1 cellular context compared by ENCODE assay signal in the genomic region with DNA sequence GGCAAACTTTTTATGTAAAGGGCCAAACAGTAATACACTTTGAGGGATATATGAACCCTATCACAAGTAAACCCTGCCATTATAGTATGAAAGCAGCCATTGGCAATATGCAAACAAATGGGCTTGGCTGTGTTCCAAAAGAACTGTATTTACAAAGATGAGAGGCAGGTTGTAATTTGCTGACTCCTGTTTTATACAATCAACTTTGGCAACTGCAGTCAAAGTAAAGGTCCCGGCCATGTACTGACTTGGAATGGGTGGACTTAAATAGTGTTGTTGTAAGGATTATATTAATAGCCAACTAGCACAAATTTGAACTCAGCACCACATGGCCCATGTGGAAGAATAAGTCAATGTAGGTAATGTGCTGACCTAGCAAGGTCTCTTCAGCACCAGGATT.
A peak's percentile ranks its signal among the peaks of the same experiment; 100 is the strongest.
TF ChIP-seq lines count a peak whose summit lies in the region.

No MANE protein-coding gene starts in this region.

TF ChIP-seq in K562, 482 proteins besides CTCF, POLR2A, EP300 and RAD21 (continued from another document):
- no peak for TF ChIP-seq ZNF280B (CRISPR knock-in tag; IDR thresholded peaks at IDR 0.05)
- TF ChIP-seq SPI1 (IDR thresholded peaks at IDR 0.05; ENCODE audit: borderline replicate concordance, low read depth, low read length), result no peak
- TF ChIP-seq CTBP1 (IDR thresholded peaks at IDR 0.05; ENCODE audit: borderline replicate concordance), result no peak
- no peak for TF ChIP-seq NR2F6 (CRISPR knock-in tag; IDR thresholded peaks at IDR 0.05)
- no peak for TF ChIP-seq CEBPB (tag; IDR thresholded peaks at IDR 0.05)
- TF ChIP-seq TAF9B (IDR thresholded peaks at IDR 0.05; ENCODE audit: partially characterized antibody), result no peak
- no peak for TF ChIP-seq MEF2D (tag; conservative IDR thresholded peaks at IDR 0.05; ENCODE audit: low read depth)
- TF ChIP-seq ZFP1 (CRISPR knock-in tag; IDR thresholded peaks at IDR 0.05), result no peak
- no peak for TF ChIP-seq MTA2 (IDR thresholded peaks at IDR 0.05; ENCODE audit: low read depth)
- TF ChIP-seq, protein P1, sequence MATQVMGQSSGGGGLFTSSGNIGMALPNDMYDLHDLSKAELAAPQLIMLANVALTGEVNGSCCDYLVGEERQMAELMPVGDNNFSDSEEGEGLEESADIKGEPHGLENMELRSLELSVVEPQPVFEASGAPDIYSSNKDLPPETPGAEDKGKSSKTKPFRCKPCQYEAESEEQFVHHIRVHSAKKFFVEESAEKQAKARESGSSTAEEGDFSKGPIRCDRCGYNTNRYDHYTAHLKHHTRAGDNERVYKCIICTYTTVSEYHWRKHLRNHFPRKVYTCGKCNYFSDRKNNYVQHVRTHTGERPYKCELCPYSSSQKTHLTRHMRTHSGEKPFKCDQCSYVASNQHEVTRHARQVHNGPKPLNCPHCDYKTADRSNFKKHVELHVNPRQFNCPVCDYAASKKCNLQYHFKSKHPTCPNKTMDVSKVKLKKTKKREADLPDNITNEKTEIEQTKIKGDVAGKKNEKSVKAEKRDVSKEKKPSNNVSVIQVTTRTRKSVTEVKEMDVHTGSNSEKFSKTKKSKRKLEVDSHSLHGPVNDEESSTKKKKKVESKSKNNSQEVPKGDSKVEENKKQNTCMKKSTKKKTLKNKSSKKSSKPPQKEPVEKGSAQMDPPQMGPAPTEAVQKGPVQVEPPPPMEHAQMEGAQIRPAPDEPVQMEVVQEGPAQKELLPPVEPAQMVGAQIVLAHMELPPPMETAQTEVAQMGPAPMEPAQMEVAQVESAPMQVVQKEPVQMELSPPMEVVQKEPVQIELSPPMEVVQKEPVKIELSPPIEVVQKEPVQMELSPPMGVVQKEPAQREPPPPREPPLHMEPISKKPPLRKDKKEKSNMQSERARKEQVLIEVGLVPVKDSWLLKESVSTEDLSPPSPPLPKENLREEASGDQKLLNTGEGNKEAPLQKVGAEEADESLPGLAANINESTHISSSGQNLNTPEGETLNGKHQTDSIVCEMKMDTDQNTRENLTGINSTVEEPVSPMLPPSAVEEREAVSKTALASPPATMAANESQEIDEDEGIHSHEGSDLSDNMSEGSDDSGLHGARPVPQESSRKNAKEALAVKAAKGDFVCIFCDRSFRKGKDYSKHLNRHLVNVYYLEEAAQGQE (CRISPR knock-in tag; IDR thresholded peaks at IDR 0.05; ENCODE audit: low read depth), result no peak
- TF ChIP-seq MAFF (IDR thresholded peaks at IDR 0.05; ENCODE audit: low read length), result peak; percentile 39; the same call in 1 of the 2 replicates
- no peak for TF ChIP-seq HNRNPL (IDR thresholded peaks at IDR 0.05; ENCODE audit: low read depth, low read length)
- TF ChIP-seq POLR2H (tag; IDR thresholded peaks at IDR 0.05; ENCODE audit: low read depth), result no peak
- TF ChIP-seq, protein P2, sequence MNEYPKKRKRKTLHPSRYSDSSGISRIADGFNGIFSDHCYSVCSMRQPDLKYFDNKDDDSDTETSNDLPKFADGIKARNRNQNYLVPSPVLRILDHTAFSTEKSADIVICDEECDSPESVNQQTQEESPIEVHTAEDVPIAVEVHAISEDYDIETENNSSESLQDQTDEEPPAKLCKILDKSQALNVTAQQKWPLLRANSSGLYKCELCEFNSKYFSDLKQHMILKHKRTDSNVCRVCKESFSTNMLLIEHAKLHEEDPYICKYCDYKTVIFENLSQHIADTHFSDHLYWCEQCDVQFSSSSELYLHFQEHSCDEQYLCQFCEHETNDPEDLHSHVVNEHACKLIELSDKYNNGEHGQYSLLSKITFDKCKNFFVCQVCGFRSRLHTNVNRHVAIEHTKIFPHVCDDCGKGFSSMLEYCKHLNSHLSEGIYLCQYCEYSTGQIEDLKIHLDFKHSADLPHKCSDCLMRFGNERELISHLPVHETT (CRISPR knock-in tag; conservative IDR thresholded peaks at IDR 0.05 in 1 of 2, IDR thresholded peaks at IDR 0.05 in 1 of 2), result no peak
- TF ChIP-seq MAFK (IDR thresholded peaks at IDR 0.05; ENCODE audit: low read length), result peak; percentile 42; the same call in 1 of the 2 replicates
- TF ChIP-seq KLF10 (CRISPR knock-in tag; IDR thresholded peaks at IDR 0.05), result no peak
- TF ChIP-seq ZBTB17 (CRISPR knock-in tag; IDR thresholded peaks at IDR 0.05), result no peak
- no peak for TF ChIP-seq CREB3L1 (IDR thresholded peaks at IDR 0.05; ENCODE audit: borderline replicate concordance, low read depth)
- TF ChIP-seq CBX3 (IDR thresholded peaks at IDR 0.05; ENCODE audit: borderline replicate concordance in 1 of 2, low read length in 2 of 2), result no peak
- TF ChIP-seq FUS (optimal IDR thresholded peaks at IDR 0.05; ENCODE audit: low read depth, low read length), result no peak
- no peak for TF ChIP-seq ZNF778 (CRISPR knock-in tag; IDR thresholded peaks at IDR 0.05)
- TF ChIP-seq ZNF239 (CRISPR knock-in tag; IDR thresholded peaks at IDR 0.05), result no peak
- TF ChIP-seq SMARCE1 (IDR thresholded peaks at IDR 0.05), result no peak
- TF ChIP-seq C11orf30 (IDR thresholded peaks at IDR 0.05; ENCODE audit: low read depth), result peak; percentile 40; the same call in 1 of the 2 replicates
- no peak for TF ChIP-seq DIDO1 (tag; IDR thresholded peaks at IDR 0.05; ENCODE audit: low read depth)
